In the genomic region with DNA sequence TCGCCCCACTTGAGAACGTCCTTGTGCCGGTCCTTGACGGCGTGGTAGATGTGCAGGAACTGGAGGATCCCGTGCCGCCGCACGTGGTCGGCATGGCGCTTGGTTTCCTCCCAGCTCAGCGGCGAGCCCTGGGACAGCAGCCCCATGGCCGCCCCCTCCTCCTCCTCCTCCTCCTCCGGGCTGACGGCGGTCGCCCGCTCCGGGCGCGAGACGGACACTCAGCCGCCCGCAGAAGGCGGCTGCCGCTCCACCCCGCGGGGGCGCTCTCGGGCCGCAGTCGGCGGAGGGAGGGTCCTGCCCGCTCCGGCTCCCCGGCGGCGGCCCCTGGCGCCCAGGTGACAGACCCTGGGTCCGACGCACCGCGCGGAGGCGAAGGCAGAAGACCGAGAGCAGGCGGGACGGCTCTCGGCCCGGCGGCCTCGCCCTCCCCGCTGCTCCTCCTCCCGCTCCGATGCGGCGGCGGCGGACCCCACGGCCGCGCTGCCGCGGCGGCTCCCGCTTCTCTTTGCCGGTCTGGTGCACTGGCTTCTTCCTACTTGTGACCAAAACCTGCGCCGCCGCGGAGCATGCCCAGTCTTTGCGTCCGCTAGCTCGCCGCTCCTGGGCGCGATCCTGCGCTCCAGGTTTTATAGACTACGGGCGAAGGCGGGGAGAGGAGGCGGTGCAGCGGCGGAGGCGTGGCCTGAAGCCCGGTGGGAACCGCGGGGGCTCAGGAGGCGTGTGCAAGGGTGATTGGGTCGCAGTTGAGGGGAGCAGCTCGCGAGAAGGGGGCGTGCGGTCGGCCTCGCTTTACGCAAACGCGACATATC, we compare ENCODE assay signal across 1 cellular context.
A peak's percentile ranks its signal among the peaks of the same experiment; 100 is the strongest.
TF ChIP-seq lines count a peak whose summit lies in the region.

A gene (minus strand): TSS at position 602 of the 809 bp plus-strand sequence. CDS start 456 bp downstream, at position 146.

TF ChIP-seq in K562, 482 proteins besides CTCF, POLR2A, EP300 and RAD21 (continued from another document and continues in another):
- TF ChIP-seq PTBP1 (IDR thresholded peaks at IDR 0.05; ENCODE audit: low read depth, low read length) (0 out of 2 replicates have a peak, but pooled peaks have one; percentile 29), MEF2D (tag; conservative IDR thresholded peaks at IDR 0.05; ENCODE audit: low read depth) (no peak), ADNP (tag; IDR thresholded peaks at IDR 0.05) (no peak), ETV6 (IDR thresholded peaks at IDR 0.05; ENCODE audit: borderline replicate concordance in 1 of 2, low read depth in 2 of 2, low read length in 1 of 2) (no peak), ETV6 (CRISPR knock-in tag; IDR thresholded peaks at IDR 0.05; ENCODE audit: borderline replicate concordance) (no peak; the same call in 1 of the 2 replicates), SUPT5H (IDR thresholded peaks at IDR 0.05) (0 out of 2 replicates have a peak, but pooled peaks have one; percentile 36), MEF2A (IDR thresholded peaks at IDR 0.05; ENCODE audit: control insufficient read depth, low read depth, low read length) (no peak), TCF7 (IDR thresholded peaks at IDR 0.05; ENCODE audit: borderline replicate concordance) (0 out of 2 replicates have a peak, but pooled peaks have one; percentile 34), ZKSCAN1 (IDR thresholded peaks at IDR 0.05; ENCODE audit: low read depth, low read length) (peak; percentile 79)
- TF ChIP-seq, protein P1, sequence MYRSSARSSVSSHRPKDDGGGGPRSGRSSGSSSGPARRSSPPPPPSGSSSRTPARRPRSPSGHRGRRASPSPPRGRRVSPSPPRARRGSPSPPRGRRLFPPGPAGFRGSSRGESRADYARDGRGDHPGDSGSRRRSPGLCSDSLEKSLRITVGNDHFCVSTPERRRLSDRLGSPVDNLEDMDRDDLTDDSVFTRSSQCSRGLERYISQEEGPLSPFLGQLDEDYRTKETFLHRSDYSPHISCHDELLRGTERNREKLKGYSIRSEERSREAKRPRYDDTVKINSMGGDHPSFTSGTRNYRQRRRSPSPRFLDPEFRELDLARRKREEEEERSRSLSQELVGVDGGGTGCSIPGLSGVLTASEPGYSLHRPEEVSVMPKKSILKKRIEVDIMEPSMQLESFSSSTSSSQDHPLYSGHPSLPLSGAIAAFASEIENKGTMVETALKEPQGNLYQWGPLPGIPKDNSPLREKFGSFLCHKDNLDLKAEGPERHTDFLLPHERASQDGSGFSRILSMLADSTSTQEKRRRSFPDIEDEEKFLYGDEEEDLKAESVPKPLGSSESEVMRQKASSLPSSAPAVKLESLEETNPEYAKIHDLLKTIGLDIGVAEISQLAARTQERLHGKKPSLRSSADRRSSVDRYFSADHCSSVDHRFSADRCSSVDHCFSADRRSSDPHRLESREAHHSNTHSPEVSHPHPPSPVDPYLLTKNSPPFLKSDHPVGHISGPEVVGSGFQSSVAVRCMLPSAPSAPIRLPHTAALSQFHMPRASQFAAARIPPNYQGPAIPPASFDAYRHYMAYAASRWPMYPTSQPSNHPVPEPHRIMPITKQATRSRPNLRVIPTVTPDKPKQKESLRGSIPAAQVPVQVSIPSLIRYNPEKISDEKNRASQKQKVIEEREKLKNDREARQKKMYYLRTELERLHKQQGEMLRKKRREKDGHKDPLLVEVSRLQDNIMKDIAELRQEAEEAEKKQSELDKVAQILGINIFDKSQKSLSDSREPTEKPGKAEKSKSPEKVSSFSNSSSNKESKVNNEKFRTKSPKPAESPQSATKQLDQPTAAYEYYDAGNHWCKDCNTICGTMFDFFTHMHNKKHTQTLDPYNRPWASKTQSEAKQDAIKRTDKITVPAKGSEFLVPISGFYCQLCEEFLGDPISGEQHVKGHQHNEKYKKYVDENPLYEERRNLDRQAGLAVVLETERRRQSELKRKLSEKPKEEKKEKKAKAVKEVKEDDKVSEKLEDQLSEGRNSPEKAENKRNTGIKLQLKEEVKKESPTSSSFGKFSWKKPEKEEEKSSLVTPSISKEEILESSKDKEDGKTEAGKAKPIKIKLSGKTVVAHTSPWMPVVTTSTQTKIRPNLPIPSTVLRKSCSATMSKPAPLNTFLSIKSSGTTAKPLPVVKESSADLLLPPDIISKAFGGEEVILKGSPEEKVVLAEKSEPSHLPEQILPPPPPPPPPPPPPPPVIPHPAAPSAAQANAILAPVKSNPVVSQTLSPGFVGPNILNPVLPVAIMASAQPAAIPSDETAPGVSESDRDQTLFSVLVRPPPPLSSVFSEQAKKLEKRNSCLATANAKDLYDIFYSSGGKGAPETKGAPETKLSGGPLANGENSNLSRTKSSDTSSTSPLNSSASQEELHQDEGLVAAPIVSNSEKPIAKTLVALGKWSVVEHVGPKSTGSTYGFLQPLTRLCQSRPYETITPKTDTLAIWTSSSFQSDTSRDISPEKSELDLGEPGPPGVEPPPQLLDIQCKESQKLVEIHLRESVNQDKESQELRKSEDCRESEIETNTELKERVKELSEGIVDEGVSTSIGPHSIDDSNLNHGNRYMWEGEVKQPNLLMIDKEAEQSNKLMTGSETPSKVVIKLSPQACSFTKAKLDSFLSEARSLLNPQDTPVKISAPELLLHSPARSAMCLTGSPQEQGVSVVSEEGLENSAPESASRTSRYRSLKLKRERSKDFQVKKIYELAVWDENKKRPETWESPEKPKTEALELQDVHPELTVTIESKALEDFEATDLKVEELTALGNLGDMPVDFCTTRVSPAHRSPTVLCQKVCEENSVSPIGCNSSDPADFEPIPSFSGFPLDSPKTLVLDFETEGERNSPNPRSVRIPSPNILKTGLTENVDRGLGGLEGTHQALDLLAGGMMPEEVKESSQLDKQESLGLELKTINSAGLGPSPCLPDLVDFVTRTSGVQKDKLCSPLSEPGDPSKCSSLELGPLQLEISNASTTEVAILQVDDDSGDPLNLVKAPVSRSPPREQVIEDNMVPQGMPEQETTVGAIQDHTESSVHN (IDR thresholded peaks at IDR 0.05; ENCODE audit: borderline replicate concordance in 1 of 2, low read depth in 1 of 2): no peak
- TF ChIP-seq, protein P2, sequence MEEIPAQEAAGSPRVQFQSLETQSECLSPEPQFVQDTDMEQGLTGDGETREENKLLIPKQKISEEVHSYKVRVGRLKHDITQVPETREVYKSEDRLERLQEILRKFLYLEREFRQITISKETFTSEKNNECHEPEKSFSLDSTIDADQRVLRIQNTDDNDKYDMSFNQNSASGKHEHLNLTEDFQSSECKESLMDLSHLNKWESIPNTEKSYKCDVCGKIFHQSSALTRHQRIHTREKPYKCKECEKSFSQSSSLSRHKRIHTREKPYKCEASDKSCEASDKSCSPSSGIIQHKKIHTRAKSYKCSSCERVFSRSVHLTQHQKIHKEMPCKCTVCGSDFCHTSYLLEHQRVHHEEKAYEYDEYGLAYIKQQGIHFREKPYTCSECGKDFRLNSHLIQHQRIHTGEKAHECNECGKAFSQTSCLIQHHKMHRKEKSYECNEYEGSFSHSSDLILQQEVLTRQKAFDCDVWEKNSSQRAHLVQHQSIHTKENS (CRISPR knock-in tag; IDR thresholded peaks at IDR 0.05): no peak
- TF ChIP-seq, protein P3, sequence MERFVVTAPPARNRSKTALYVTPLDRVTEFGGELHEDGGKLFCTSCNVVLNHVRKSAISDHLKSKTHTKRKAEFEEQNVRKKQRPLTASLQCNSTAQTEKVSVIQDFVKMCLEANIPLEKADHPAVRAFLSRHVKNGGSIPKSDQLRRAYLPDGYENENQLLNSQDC (CRISPR knock-in tag; IDR thresholded peaks at IDR 0.05): no peak
- TF ChIP-seq, protein P4, sequence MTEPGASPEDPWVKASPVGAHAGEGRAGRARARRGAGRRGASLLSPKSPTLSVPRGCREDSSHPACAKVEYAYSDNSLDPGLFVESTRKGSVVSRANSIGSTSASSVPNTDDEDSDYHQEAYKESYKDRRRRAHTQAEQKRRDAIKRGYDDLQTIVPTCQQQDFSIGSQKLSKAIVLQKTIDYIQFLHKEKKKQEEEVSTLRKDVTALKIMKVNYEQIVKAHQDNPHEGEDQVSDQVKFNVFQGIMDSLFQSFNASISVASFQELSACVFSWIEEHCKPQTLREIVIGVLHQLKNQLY (CRISPR knock-in tag; conservative IDR thresholded peaks at IDR 0.05): no peak
- TF ChIP-seq, protein P5, sequence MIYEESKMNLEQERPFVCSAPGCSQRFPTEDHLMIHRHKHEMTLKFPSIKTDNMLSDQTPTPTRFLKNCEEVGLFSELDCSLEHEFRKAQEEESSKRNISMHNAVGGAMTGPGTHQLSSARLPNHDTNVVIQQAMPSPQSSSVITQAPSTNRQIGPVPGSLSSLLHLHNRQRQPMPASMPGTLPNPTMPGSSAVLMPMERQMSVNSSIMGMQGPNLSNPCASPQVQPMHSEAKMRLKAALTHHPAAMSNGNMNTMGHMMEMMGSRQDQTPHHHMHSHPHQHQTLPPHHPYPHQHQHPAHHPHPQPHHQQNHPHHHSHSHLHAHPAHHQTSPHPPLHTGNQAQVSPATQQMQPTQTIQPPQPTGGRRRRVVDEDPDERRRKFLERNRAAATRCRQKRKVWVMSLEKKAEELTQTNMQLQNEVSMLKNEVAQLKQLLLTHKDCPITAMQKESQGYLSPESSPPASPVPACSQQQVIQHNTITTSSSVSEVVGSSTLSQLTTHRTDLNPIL (CRISPR knock-in tag; IDR thresholded peaks at IDR 0.05): no peak
- TF ChIP-seq, protein P6, sequence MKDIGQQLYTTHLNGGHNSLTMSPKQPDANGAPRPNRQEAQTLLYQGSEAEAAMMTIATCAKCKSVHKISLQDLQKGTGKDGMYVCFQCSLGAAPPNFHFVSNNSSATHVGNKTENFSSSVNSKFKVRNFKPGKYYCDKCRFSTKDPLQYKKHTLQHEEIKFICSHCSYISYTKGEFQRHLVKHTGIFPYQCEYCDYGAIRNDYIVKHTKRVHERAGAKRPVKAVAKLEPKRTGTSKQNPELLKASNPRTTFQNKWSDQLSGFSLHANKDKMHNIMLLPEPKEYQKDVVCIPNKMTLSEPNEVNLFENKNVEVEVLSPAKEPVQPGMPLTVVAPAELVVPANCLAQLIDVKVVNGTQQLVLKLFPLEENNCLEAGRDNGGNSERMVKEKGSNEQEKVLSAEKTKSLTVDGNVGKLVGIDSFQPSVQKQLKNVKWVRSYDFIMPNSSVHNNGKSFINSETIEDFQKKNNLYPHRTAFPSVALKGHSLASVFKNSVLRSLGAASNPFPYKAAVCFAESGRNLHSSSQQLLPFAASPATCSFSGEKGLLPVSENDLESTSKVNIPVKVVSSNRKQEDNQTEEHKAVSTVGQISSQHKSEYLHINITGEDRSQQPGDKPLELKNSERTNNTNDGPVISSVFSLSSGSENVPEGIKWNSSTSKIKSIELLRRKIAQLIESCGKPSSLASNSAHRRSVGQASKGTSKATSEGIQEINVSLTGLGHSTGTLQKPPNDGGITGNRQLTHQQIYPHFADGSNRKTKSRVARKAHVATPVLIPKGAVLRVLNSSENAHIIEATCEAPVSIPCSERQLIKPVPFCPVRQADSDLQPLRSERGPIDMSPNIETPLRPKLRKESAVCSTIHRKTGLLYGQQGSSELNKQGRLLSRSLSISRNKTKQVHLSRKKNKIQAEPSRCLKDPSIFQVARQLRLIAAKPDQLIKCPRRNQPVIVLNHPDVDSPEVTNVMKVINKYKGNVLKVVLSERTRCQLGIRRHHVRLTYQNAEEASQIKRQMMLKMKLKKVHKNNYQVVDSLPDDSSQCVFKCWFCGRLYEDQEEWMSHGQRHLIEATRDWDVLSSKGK (CRISPR knock-in tag; IDR thresholded peaks at IDR 0.05): no peak
- TF ChIP-seq, protein P7, sequence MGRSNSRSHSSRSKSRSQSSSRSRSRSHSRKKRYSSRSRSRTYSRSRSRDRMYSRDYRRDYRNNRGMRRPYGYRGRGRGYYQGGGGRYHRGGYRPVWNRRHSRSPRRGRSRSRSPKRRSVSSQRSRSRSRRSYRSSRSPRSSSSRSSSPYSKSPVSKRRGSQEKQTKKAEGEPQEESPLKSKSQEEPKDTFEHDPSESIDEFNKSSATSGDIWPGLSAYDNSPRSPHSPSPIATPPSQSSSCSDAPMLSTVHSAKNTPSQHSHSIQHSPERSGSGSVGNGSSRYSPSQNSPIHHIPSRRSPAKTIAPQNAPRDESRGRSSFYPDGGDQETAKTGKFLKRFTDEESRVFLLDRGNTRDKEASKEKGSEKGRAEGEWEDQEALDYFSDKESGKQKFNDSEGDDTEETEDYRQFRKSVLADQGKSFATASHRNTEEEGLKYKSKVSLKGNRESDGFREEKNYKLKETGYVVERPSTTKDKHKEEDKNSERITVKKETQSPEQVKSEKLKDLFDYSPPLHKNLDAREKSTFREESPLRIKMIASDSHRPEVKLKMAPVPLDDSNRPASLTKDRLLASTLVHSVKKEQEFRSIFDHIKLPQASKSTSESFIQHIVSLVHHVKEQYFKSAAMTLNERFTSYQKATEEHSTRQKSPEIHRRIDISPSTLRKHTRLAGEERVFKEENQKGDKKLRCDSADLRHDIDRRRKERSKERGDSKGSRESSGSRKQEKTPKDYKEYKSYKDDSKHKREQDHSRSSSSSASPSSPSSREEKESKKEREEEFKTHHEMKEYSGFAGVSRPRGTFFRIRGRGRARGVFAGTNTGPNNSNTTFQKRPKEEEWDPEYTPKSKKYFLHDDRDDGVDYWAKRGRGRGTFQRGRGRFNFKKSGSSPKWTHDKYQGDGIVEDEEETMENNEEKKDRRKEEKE (IDR thresholded peaks at IDR 0.05; ENCODE audit: borderline replicate concordance in 1 of 2, control insufficient read depth in 1 of 2, low read depth in 2 of 2, low read length in 1 of 2): no peak
